Comparison of ENCODE assay signal across 12 cellular contexts in the genomic region with DNA sequence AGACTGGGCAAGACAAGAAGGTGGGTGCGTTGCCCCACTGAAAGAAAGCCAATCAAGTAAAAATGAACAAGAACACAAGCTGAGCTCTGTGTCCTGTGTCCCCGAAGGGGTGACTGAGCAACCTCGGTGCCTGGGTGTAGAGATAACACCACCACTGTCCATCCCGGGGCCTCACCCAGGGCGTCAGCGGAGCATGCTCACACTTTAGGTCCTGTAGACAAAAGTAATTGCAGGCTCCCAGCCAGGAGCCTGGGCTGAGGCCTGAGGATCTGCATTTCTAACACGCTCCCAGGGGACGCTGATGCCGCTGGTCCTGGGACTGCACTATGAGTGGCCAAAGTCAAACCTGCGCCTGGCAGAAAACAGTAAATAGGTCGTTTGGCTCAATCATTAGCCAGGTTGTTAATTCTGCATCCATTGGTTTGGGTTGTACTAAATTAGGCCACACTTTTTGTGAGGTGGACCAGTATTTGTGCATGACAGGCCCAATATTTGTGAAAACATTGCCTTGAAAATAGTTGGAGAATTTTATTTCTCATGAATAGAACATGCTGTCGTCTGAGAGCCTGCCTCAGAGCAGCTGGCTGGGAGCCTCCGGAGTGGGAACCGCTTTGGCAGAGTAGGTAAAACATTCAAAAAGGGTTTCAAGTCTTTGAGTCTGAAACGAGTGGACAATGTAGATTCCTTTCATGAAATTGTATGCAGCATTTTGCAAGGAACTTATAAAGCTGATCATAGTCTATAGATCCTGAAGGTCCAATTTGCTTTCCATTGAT. TPM values are rescaled to one million over a fixed set of nuclear protein-coding genes. Genes with fewer than 3 reads are reported as not detected.
DNase-seq lines count a peak whose midpoint lies in the region; ATAC-seq, FAIRE-seq and TF ChIP-seq lines count a peak whose summit lies in the region.
"Had no signal": no experiment of that assay in that cellular context is flagged by ENCODE, and none has a peak within 500 bp of the region (broad histone marks: within the 10 kb centered on the region; RNA-seq: fewer than 3 reads in every experiment).

No MANE protein-coding gene starts in this region.

- H3K27me3 ChIP-seq in KMS-11 (ENCODE audit: insufficient read depth, low read depth) (no peaks in the 10 kb centered on the region), astrocyte (ENCODE audit: insufficient read depth, low read length) (no peaks in the 10 kb centered on the region)

- peak overlapping the region; percentile 75 for H3K27ac ChIP-seq in KMS-11
- no peak overlapping the region for H3K27ac ChIP-seq in astrocyte (ENCODE audit: low read depth, low read length)
- H3K27ac ChIP-seq: parathyroid adenoma had no signal

- no peaks in the 10 kb centered on the region for H3K27me3 Mint-ChIP-seq in astrocyte (ENCODE audit: low read depth, unreplicated experiment)
- H3K27me3 Mint-ChIP-seq in stimulated activated naive B cell treated with anti-CD40 and anti-IgM and Interleukin-4, amounts not matched to agents 10 μg/mL and 1 μg/mL and 100 μg/mL, for 72 hours = no peaks in the 10 kb centered on the region

- H2AFZ ChIP-seq in KMS-11 (ENCODE audit: low read depth) (peak overlapping the region; percentile 78; the same call in 1 of the 2 replicates), astrocyte (ENCODE audit: low read depth, low read length) (peak overlapping the region; percentile 22)
- H2AFZ ChIP-seq: parathyroid adenoma had no signal

- peaks cover 43% of the 10 kb centered on the region for H3K4me1 Mint-ChIP-seq in astrocyte (ENCODE audit: low read depth, unreplicated experiment)
- peaks cover 49 to 73% of the 10 kb centered on the region in 2 donors for H3K4me1 Mint-ChIP-seq in stimulated activated naive B cell treated with anti-CD40 and anti-IgM and Interleukin-4, amounts not matched to agents 10 μg/mL and 1 μg/mL and 100 μg/mL, for 72 hours

- H3K9ac ChIP-seq in KMS-11 (peak overlapping the region; percentile 49; the same call in 1 of the 2 replicates), astrocyte (ENCODE audit: low read length) (peak overlapping the region; percentile 52)
- H3K9ac ChIP-seq: parathyroid adenoma had no signal

- no peak for FAIRE-seq in astrocyte (lab: Jason Lieb, UNC)
- FAIRE-seq: TTC549 had no signal

- H3K36me3 ChIP-seq in KMS-11 (ENCODE audit: insufficient read depth) (no peaks in the 10 kb centered on the region), astrocyte (ENCODE audit: insufficient read depth, low read length) (no peaks in the 10 kb centered on the region)

- peak overlapping the region; percentile 76 for H3K4me2 ChIP-seq in KMS-11
- H3K4me2 ChIP-seq in astrocyte (ENCODE audit: low read length) = peak overlapping the region; percentile 77

- H4K20me1 ChIP-seq in KMS-11 (ENCODE audit: insufficient read depth) = no peaks in the 10 kb centered on the region
- peaks cover 2% of the 10 kb centered on the region for H4K20me1 ChIP-seq in astrocyte (ENCODE audit: insufficient read depth, low read length)

- peaks cover 3% of the 10 kb centered on the region for H3K36me3 Mint-ChIP-seq in astrocyte (ENCODE audit: low read depth, unreplicated experiment)
- peaks cover 45 to 66% of the 10 kb centered on the region in 2 donors for H3K36me3 Mint-ChIP-seq in stimulated activated naive B cell treated with anti-CD40 and anti-IgM and Interleukin-4, amounts not matched to agents 10 μg/mL and 1 μg/mL and 100 μg/mL, for 72 hours

- H3K4me1 ChIP-seq in KMS-11 (ENCODE audit: low read depth, poor library complexity, severe bottlenecking) (peaks cover 75% of the 10 kb centered on the region), astrocyte (ENCODE audit: insufficient read depth, low read length) (peaks cover 33% of the 10 kb centered on the region)
- H3K4me1 ChIP-seq: parathyroid adenoma had no signal

- H3K79me2 ChIP-seq in KMS-11 (ENCODE audit: insufficient read depth, low read depth) = peaks cover 23% of the 10 kb centered on the region; the same call in 1 of the 2 replicates
- H3K79me2 ChIP-seq in astrocyte (ENCODE audit: insufficient read depth, low read length) = no peaks in the 10 kb centered on the region
- H3K79me2 ChIP-seq: parathyroid adenoma had no signal

- TF ChIP-seq CTCF in KMS-11 (conservative IDR thresholded peaks at IDR 0.05; ENCODE audit: low read depth, low read length) (no peak), astrocyte (IDR thresholded peaks at IDR 0.05; ENCODE audit: insufficient read depth, low read depth, low read length) (no peak)

- H3K9me3 Mint-ChIP-seq in astrocyte (ENCODE audit: unreplicated experiment) = peaks cover 4% of the 10 kb centered on the region
- H3K9me3 Mint-ChIP-seq in stimulated activated naive B cell treated with anti-CD40 and anti-IgM and Interleukin-4, amounts not matched to agents 10 μg/mL and 1 μg/mL and 100 μg/mL, for 72 hours = peaks cover 0 to 9% of the 10 kb centered on the region in 2 donors

- no peak for ATAC-seq in stimulated activated naive B cell treated with anti-CD40 and anti-IgM and Interleukin-4, amounts not matched to agents 10 μg/mL and 1 μg/mL and 100 μg/mL, for 72 hours (replicated peaks)
- ATAC-seq in GM18870 (IDR thresholded peaks at IDR 0.05; ENCODE audit: unreplicated experiment) = no peak
- no peak for ATAC-seq in HG02885 (IDR thresholded peaks at IDR 0.05; ENCODE audit: poor library complexity, unreplicated experiment)

- peak overlapping the region; percentile 64 for H3K4me3 Mint-ChIP-seq in astrocyte (ENCODE audit: unreplicated experiment)
- peak overlapping the region; percentile 58 to 75 for H3K4me3 Mint-ChIP-seq in stimulated activated naive B cell treated with anti-CD40 and anti-IgM and Interleukin-4, amounts not matched to agents 10 μg/mL and 1 μg/mL and 100 μg/mL, for 72 hours

- no peak overlapping the region for H3K4me3 ChIP-seq in KMS-11 (IDR thresholded peaks at IDR 0.05; ENCODE audit: insufficient read depth, low read depth, low read length)
- no peak overlapping the region for H3K4me3 ChIP-seq in astrocyte (ENCODE audit: insufficient read depth, low read depth, low read length)

- H3K9me3 ChIP-seq in astrocyte (ENCODE audit: insufficient read depth, low read depth, low read length) = no peaks in the 10 kb centered on the region

- H3K27ac Mint-ChIP-seq in astrocyte (ENCODE audit: unreplicated experiment) = no peak overlapping the region
- peak overlapping the region; percentile 94 for H3K27ac Mint-ChIP-seq in stimulated activated naive B cell treated with anti-CD40 and anti-IgM and Interleukin-4, amounts not matched to agents 10 μg/mL and 1 μg/mL and 100 μg/mL, for 72 hours

- no peak for DNase-seq in astrocyte (ENCODE audit: low read depth)
- peak; percentile 49 for DNase-seq in islet precursor cell
- no peak for DNase-seq in stimulated activated naive B cell treated with anti-CD40 and anti-IgM and Interleukin-4, amounts not matched to agents 10 μg/mL and 1 μg/mL and 100 μg/mL, for 72 hours
- no peak for DNase-seq in stimulated activated naive CD4-positive, alpha-beta T cell (lab: John Stamatoyannopoulos, UW)
- DNase-seq in 8988T = no peak
- DNase-seq: activated naive CD8-positive, alpha-beta T cell treated with anti-CD3 and anti-CD28 coated beads for 36 hours; stimulated activated naive CD4-positive, alpha-beta T cell treated with Interleukin-2 at 50 U/mL for 16 hours had no signal

RNA-seq across cellular contexts. Expression of a gene that starts 38.3 kb away (rescaled TPM):
- total RNA-seq in astrocyte = 13.5 and 22.7 TPM in 2 replicates
